8 cellular contexts compared by ENCODE assay signal in genomic region chr12:56634837-56635538, GRCh38. TPM values are rescaled to one million over a fixed set of nuclear protein-coding genes. Genes with fewer than 3 reads are reported as not detected.
A peak's percentile ranks its signal among the peaks of the same experiment; 100 is the strongest.
DNase-seq lines count a peak whose midpoint lies in the region; ATAC-seq, FAIRE-seq and TF ChIP-seq lines count a peak whose summit lies in the region.

No MANE protein-coding gene starts in this region.

- FAIRE-seq in kidney (lab: Jason Lieb, UNC): no peak

- H3K27me3 Mint-ChIP-seq in chondrocyte (ENCODE audit: low read depth): no peaks in the 10 kb centered on the region

- H3K9me3 ChIP-seq in kidney (ENCODE audit: control insufficient read depth in 1 of 2, low read length in 2 of 2): no peaks in the 10 kb centered on the region

- H3K36me3 ChIP-seq in kidney (ENCODE audit: control insufficient read depth in 1 of 2, insufficient read depth in 2 of 2, low read length in 2 of 2): peaks cover 18 to 22% of the 10 kb centered on the region in 2 donors

- H3K4me1 Mint-ChIP-seq in chondrocyte (ENCODE audit: low read depth): peaks cover 59% of the 10 kb centered on the region

- peaks cover 17% of the 10 kb centered on the region for H3K36me3 Mint-ChIP-seq in chondrocyte (ENCODE audit: low read depth)

- H3K4me1 ChIP-seq in kidney (ENCODE audit: control insufficient read depth in 1 of 2, insufficient read depth in 1 of 2, low read depth in 1 of 2, low read length in 2 of 2): peaks cover 26 to 43% of the 10 kb centered on the region in 2 donors

- H3K4me3 Mint-ChIP-seq in chondrocyte (ENCODE audit: unreplicated experiment): peak overlapping the region; percentile 94

- H3K4me3 ChIP-seq in GM12875 (ENCODE audit: low read depth, low read length) (peak overlapping the region; percentile 84), kidney (ENCODE audit: low read length in 2 of 2) (peak overlapping the region; percentile 83 to 88)

- H3K27ac Mint-ChIP-seq in chondrocyte (ENCODE audit: unreplicated experiment): peak overlapping the region; percentile 100

- intact Hi-C loops in kidney (cut with DNase I): no loop called here

- no peaks in the 10 kb centered on the region for H3K9me3 Mint-ChIP-seq in chondrocyte (ENCODE audit: low read depth)

- ATAC-seq in HG03135 (IDR thresholded peaks at IDR 0.05; ENCODE audit: unreplicated experiment) (peak; percentile 25), GM19463 (IDR thresholded peaks at IDR 0.05; ENCODE audit: unreplicated experiment) (no peak)

- H3K9ac ChIP-seq in kidney (ENCODE audit: low read length in 2 of 2): peak overlapping the region; percentile 88 to 89

- peak; percentile 42; the same call in 1 of the 2 replicates for TF ChIP-seq CTCF in GM12875 (IDR thresholded peaks at IDR 0.05; ENCODE audit: borderline replicate concordance, insufficient read depth, low read depth, low read length)
- TF ChIP-seq CTCF in chondrocyte (IDR thresholded peaks at IDR 0.05): peak; percentile 73
- peak; percentile 25 for TF ChIP-seq CTCF in kidney (IDR thresholded peaks at IDR 0.05; ENCODE audit: borderline replicate concordance, extremely low read depth, insufficient read depth)

- peak overlapping the region; percentile 89 to 97 for H3K27ac ChIP-seq in kidney (ENCODE audit: low read depth in 2 of 2, low read length in 2 of 2)

- DNase-seq in NCI-H345 (lab: John Stamatoyannopoulos, UW): peak; percentile 82
- DNase-seq in activated CD4-positive, CD25-positive, alpha-beta regulatory T cell treated with anti-CD3 and anti-CD28 coated beads, Interleukin-2, amount 50 U/mL, for 72 hours: peak; percentile 72
- DNase-seq in chondrocyte (ENCODE audit: low spot score): no peak
- DNase-seq in kidney: peak; percentile 92
- peak; percentile 59 for DNase-seq in stimulated activated CD4-positive, alpha-beta T cell treated with anti-CD3 and anti-CD28 coated beads, Interleukin-12 subunit alpha, Interleukin-12 subunit beta, amount 100 ng/mL, for 4 hours

RNA-seq across cellular contexts. Expression of gene BAZ2A, which starts 4.9 kb away (rescaled TPM):
- total RNA-seq in chondrocyte (65.2 to 72.8 TPM (median 71.2 TPM) in 3 replicates), kidney (98.6 TPM)
- polyA plus RNA-seq in kidney (ENCODE audit: insufficient read depth, low read depth, low replicate concordance): 10.5 TPM

RNA-seq across cellular contexts. Expression of gene ATP5F1B, which starts 10.8 kb away (rescaled TPM):
- total RNA-seq in chondrocyte: 380 to 467 TPM (median 398 TPM) in 3 replicates
- 568 TPM for total RNA-seq in kidney
- polyA plus RNA-seq in kidney (ENCODE audit: insufficient read depth, low read depth, low replicate concordance): 1,584 TPM

RNA-seq across cellular contexts. Expression of gene PTGES3, which starts 53.1 kb away (rescaled TPM):
- total RNA-seq in chondrocyte: 123 to 156 TPM (median 127 TPM) in 3 replicates
- 186 TPM for total RNA-seq in kidney
- 207 TPM for polyA plus RNA-seq in kidney (ENCODE audit: insufficient read depth, low read depth, low replicate concordance)
